8 cellular contexts compared by ENCODE assay signal in the genomic region with DNA sequence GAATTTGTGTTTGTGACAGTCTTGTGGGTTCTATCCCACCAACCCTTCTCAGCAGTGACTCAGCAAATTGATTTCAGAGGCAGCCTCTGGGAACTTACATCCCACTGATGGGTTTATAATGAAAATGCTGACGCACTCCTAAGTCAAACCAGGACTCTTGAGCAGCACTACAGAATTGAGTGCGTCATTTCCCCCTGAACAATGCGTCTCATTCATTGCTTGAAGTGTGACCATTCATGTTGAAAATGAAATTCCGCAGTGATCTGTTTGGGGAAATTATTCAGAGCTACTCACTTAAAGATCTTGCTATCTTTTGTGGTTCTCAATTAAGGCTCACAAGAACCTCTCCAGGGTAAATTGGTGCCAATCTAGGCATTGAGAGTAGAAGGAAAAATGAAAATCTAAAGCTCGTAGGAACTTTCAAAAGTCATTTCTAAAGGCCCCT.
A peak's percentile ranks its signal among the peaks of the same experiment; 100 is the strongest.
DNase-seq lines count a peak whose midpoint lies in the region; ATAC-seq and TF ChIP-seq lines count a peak whose summit lies in the region.

No MANE protein-coding gene starts in this region.

- H3K27ac ChIP-seq in effector memory CD4-positive, alpha-beta T cell (ENCODE audit: insufficient read depth, low read length, poor library complexity, severe bottlenecking): no peak overlapping the region

- no peaks in the 10 kb centered on the region for H3K36me3 ChIP-seq in effector memory CD4-positive, alpha-beta T cell (ENCODE audit: control insufficient read depth, insufficient read depth, low read length)

- no peak overlapping the region for H3K4me3 ChIP-seq in effector memory CD4-positive, alpha-beta T cell (ENCODE audit: insufficient read depth, low read depth, low read length, poor library complexity, severe bottlenecking)

- no peaks in the 10 kb centered on the region for H3K27me3 ChIP-seq in effector memory CD4-positive, alpha-beta T cell (replicated peaks; ENCODE audit: control insufficient read depth, insufficient read depth, low read length, poor library complexity, severe bottlenecking)

- H3K4me1 ChIP-seq in effector memory CD4-positive, alpha-beta T cell (ENCODE audit: control insufficient read depth, insufficient read depth, low read length, poor library complexity, severe bottlenecking): no peaks in the 10 kb centered on the region

- TF ChIP-seq CTCF in omental fat pad (IDR thresholded peaks at IDR 0.05): no peak

- ATAC-seq in GM18508 (IDR thresholded peaks at IDR 0.05; ENCODE audit: insufficient read depth, unreplicated experiment) (peak; percentile 95), GM21717 (IDR thresholded peaks at IDR 0.05; ENCODE audit: unreplicated experiment) (peak; percentile 99), SK-N-SH treated with all-trans-retinoic acid at 6 μM for 48 hours (no peak), omental fat pad (ENCODE audit: low FRiP score) (no peak)

- DNase-seq in NCI-H1436 (lab: John Stamatoyannopoulos, UW) (peak; percentile 93), left kidney (ENCODE audit: low read depth, low spot score) (peak; percentile 20), NCI-H1105 (lab: John Stamatoyannopoulos, UW) (no peak), omental fat pad (ENCODE audit: low spot score) (no peak)
- no peak for DNase-seq in effector memory CD4-positive, alpha-beta T cell

- H3K9me3 ChIP-seq in effector memory CD4-positive, alpha-beta T cell (ENCODE audit: control insufficient read depth, low read length): no peaks in the 10 kb centered on the region

TF ChIP-seq in SK-N-SH treated with all-trans-retinoic acid at 6 μM for 48 hours, 23 proteins besides CTCF, POLR2A, EP300 and RAD21:
- TF ChIP-seq ARNTL (CRISPR knock-in tag; IDR thresholded peaks at IDR 0.05; ENCODE audit: borderline replicate concordance, low read depth): no peak
- no peak for TF ChIP-seq BACH2 (CRISPR knock-in tag; IDR thresholded peaks at IDR 0.05; ENCODE audit: borderline replicate concordance)
- no peak for TF ChIP-seq ZNF70 (CRISPR knock-in tag; IDR thresholded peaks at IDR 0.05)
- TF ChIP-seq TCF4 (CRISPR knock-in tag; IDR thresholded peaks at IDR 0.05; ENCODE audit: borderline replicate concordance): no peak
- TF ChIP-seq ZNF8 (CRISPR knock-in tag; IDR thresholded peaks at IDR 0.05): no peak
- TF ChIP-seq ZNF565 (CRISPR knock-in tag; conservative IDR thresholded peaks at IDR 0.05; ENCODE audit: low read depth): no peak
- TF ChIP-seq, protein P1, sequence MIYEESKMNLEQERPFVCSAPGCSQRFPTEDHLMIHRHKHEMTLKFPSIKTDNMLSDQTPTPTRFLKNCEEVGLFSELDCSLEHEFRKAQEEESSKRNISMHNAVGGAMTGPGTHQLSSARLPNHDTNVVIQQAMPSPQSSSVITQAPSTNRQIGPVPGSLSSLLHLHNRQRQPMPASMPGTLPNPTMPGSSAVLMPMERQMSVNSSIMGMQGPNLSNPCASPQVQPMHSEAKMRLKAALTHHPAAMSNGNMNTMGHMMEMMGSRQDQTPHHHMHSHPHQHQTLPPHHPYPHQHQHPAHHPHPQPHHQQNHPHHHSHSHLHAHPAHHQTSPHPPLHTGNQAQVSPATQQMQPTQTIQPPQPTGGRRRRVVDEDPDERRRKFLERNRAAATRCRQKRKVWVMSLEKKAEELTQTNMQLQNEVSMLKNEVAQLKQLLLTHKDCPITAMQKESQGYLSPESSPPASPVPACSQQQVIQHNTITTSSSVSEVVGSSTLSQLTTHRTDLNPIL (CRISPR knock-in tag; IDR thresholded peaks at IDR 0.05; ENCODE audit: low read depth): no peak
- no peak for TF ChIP-seq ZFP3 (CRISPR knock-in tag; IDR thresholded peaks at IDR 0.05)
- TF ChIP-seq, protein P2, sequence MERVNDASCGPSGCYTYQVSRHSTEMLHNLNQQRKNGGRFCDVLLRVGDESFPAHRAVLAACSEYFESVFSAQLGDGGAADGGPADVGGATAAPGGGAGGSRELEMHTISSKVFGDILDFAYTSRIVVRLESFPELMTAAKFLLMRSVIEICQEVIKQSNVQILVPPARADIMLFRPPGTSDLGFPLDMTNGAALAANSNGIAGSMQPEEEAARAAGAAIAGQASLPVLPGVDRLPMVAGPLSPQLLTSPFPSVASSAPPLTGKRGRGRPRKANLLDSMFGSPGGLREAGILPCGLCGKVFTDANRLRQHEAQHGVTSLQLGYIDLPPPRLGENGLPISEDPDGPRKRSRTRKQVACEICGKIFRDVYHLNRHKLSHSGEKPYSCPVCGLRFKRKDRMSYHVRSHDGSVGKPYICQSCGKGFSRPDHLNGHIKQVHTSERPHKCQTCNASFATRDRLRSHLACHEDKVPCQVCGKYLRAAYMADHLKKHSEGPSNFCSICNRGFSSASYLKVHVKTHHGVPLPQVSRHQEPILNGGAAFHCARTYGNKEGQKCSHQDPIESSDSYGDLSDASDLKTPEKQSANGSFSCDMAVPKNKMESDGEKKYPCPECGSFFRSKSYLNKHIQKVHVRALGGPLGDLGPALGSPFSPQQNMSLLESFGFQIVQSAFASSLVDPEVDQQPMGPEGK (CRISPR knock-in tag; IDR thresholded peaks at IDR 0.05; ENCODE audit: borderline replicate concordance): no peak
- TF ChIP-seq RARB (CRISPR knock-in tag; IDR thresholded peaks at IDR 0.05): no peak
- no peak for TF ChIP-seq PPARA (CRISPR knock-in tag; IDR thresholded peaks at IDR 0.05; ENCODE audit: borderline replicate concordance)
- TF ChIP-seq OSR1 (CRISPR knock-in tag; IDR thresholded peaks at IDR 0.05): no peak
- TF ChIP-seq TOX (CRISPR knock-in tag; IDR thresholded peaks at IDR 0.05; ENCODE audit: borderline replicate concordance): no peak
- no peak for TF ChIP-seq ESRRG (CRISPR knock-in tag; IDR thresholded peaks at IDR 0.05)
- no peak for TF ChIP-seq POU6F1 (CRISPR knock-in tag; IDR thresholded peaks at IDR 0.05; ENCODE audit: borderline replicate concordance, low read depth)
- no peak for TF ChIP-seq TSHZ2 (CRISPR knock-in tag; IDR thresholded peaks at IDR 0.05)
- no peak for TF ChIP-seq ISL1 (CRISPR knock-in tag; IDR thresholded peaks at IDR 0.05)
- no peak for TF ChIP-seq SNAI2 (CRISPR knock-in tag; IDR thresholded peaks at IDR 0.05)
- no peak for TF ChIP-seq CSRNP3 (CRISPR knock-in tag; IDR thresholded peaks at IDR 0.05)
- no peak for TF ChIP-seq ZC3H10 (CRISPR knock-in tag; IDR thresholded peaks at IDR 0.05)

Comparison
In these comparisons a context has a peak if more than half of its experiments do, and no peak if none do; other contexts are left out.
1. ATAC-seq: peak in GM18508 (single experiment) and GM21717 (single experiment); none in SK-N-SH treated with all-trans-retinoic acid at 6 μM for 48 hours (single experiment) and omental fat pad (single experiment).
2. DNase-seq: peak in NCI-H1436 (single experiment) and left kidney (single experiment); none in NCI-H1105 (single experiment), effector memory CD4-positive, alpha-beta T cell (0 of 3) and omental fat pad (single experiment).